ENCODE assay signal across 1 cellular context in genomic region chr10:119829429-119829828, GRCh38.
TF ChIP-seq lines count a peak whose summit lies in the region.

No MANE protein-coding gene starts in this region.

TF ChIP-seq in GM23338, 12 proteins besides CTCF, POLR2A, EP300 and RAD21 (continued from another document):
- TF ChIP-seq ZNF462 (CRISPR knock-in tag; IDR thresholded peaks at IDR 0.05) (no peak), STAT1 (IDR thresholded peaks at IDR 0.05; ENCODE audit: unreplicated experiment) (no peak), ETS1 (IDR thresholded peaks at IDR 0.05) (no peak), ZNF331 (CRISPR knock-in tag; IDR thresholded peaks at IDR 0.05; ENCODE audit: low read depth) (no peak), NANOG (IDR thresholded peaks at IDR 0.05; ENCODE audit: borderline replicate concordance) (no peak), EZH2phosphoT487 (IDR thresholded peaks at IDR 0.05; ENCODE audit: unreplicated experiment) (no peak), CREB1 (CRISPR knock-in tag; IDR thresholded peaks at IDR 0.05; ENCODE audit: low read depth) (no peak), EZH2 (IDR thresholded peaks at IDR 0.05; ENCODE audit: low read depth, unreplicated experiment) (no peak), JUNB (IDR thresholded peaks at IDR 0.05; ENCODE audit: unreplicated experiment) (no peak), ZNF114 (CRISPR knock-in tag; IDR thresholded peaks at IDR 0.05) (no peak)
